Comparison of ENCODE assay signal across 28 cellular contexts in genomic region chr17:14873540-14873939, GRCh38.
"Had no signal": no experiment of that assay in that cellular context is flagged by ENCODE, and none has a peak within 500 bp of the region (broad histone marks: within the 10 kb centered on the region; RNA-seq: fewer than 3 reads in every experiment).

No MANE protein-coding gene starts in this region.

- ATAC-seq: naive thymus-derived CD8-positive, alpha-beta T cell; natural killer cell treated with Interleukin-12 subunit alpha and Interleukin-12 subunit beta and Interleukin-15 and Interleukin-18, amount 100 ng/mL, for 72 hours; pancreas; right cardiac atrium; right lobe of liver; stimulated activated effector memory CD8-positive, alpha-beta T cell treated with anti-CD3 and anti-CD28 coated beads, Interleukin-12 subunit alpha, Interleukin-12 subunit beta, amount 100 ng/mL, for 72 hours; stimulated activated naive B cell treated with anti-CD40 and anti-IgM and Interleukin-4, amounts not matched to agents 10 μg/mL and 1 μg/mL and 100 μg/mL, for 72 hours had no signal

- H3K27ac ChIP-seq: neutrophil, pancreas, prostate gland, right lobe of liver, sigmoid colon, stomach, thoracic aorta, thyroid gland, tibial nerve, upper lobe of left lung, vagina had no signal

- H3K27ac Mint-ChIP-seq: naive thymus-derived CD8-positive, alpha-beta T cell; natural killer cell treated with Interleukin-12 subunit alpha and Interleukin-12 subunit beta and Interleukin-15 and Interleukin-18, amount 100 ng/mL, for 72 hours; nephron progenitor cell; stimulated activated effector memory CD8-positive, alpha-beta T cell treated with anti-CD3 and anti-CD28 coated beads, Interleukin-12 subunit alpha, Interleukin-12 subunit beta, amount 100 ng/mL, for 72 hours; stimulated activated naive B cell treated with anti-CD40 and anti-IgM and Interleukin-4, amounts not matched to agents 10 μg/mL and 1 μg/mL and 100 μg/mL, for 72 hours; stimulated activated naive CD8-positive, alpha-beta T cell treated with anti-CD3 and anti-CD28 coated beads, Interleukin-15, Interleukin-2, amounts not matched to agents 100 ng/mL and 50 ng/mL, for 24 hours had no signal

- H3K9me3 Mint-ChIP-seq: natural killer cell treated with Interleukin-12 subunit alpha and Interleukin-12 subunit beta and Interleukin-15 and Interleukin-18, amount 100 ng/mL, for 72 hours; stimulated activated effector memory CD8-positive, alpha-beta T cell treated with anti-CD3 and anti-CD28 coated beads, Interleukin-12 subunit alpha, Interleukin-12 subunit beta, amount 100 ng/mL, for 72 hours; stimulated activated naive B cell treated with anti-CD40 and anti-IgM and Interleukin-4, amounts not matched to agents 10 μg/mL and 1 μg/mL and 100 μg/mL, for 72 hours; stimulated activated naive CD8-positive, alpha-beta T cell treated with anti-CD3 and anti-CD28 coated beads, Interleukin-15, Interleukin-2, amounts not matched to agents 100 ng/mL and 50 ng/mL, for 24 hours had no signal

- H3K36me3 Mint-ChIP-seq: naive thymus-derived CD8-positive, alpha-beta T cell; natural killer cell treated with Interleukin-12 subunit alpha and Interleukin-12 subunit beta and Interleukin-15 and Interleukin-18, amount 100 ng/mL, for 72 hours; stimulated activated effector memory CD8-positive, alpha-beta T cell treated with anti-CD3 and anti-CD28 coated beads, Interleukin-12 subunit alpha, Interleukin-12 subunit beta, amount 100 ng/mL, for 72 hours; stimulated activated naive B cell treated with anti-CD40 and anti-IgM and Interleukin-4, amounts not matched to agents 10 μg/mL and 1 μg/mL and 100 μg/mL, for 72 hours had no signal

- DNase-seq: naive thymus-derived CD8-positive, alpha-beta T cell; nephron progenitor cell; nucleus accumbens; pancreas; retina; right cardiac atrium; right lobe of liver; sigmoid colon; small intestine; stimulated activated CD4-positive, alpha-beta T cell treated with anti-CD3 and anti-CD28 coated beads, Interleukin-15, amount 100 ng/mL, for 24 hours; stimulated activated CD4-positive, alpha-beta T cell treated with anti-CD3 and anti-CD28 coated beads, Interleukin-2, amount 100 ng/mL, for 24 hours; stimulated activated CD4-positive, alpha-beta T cell treated with anti-CD3 and anti-CD28 coated beads, Interleukin-2, amount 100 ng/mL, for 48 hours; stimulated activated CD4-positive, alpha-beta T cell treated with anti-CD3 and anti-CD28 coated beads, Interleukin-4, amount 100 ng/mL, for 24 hours; stimulated activated naive B cell treated with anti-CD40 and anti-IgM and Interleukin-4, amounts not matched to agents 10 μg/mL and 1 μg/mL and 100 μg/mL, for 72 hours; stimulated activated naive CD4-positive, alpha-beta T cell treated with Interleukin-2 at 50 U/mL for 16 hours; stomach; thyroid gland; trophoblast cell; upper lobe of left lung had no signal

- H3K36me3 ChIP-seq: neutrophil, pancreas, prostate gland, right lobe of liver, sigmoid colon, stomach, thoracic aorta, thyroid gland, tibial nerve, upper lobe of left lung, vagina had no signal

- H3K9me3 ChIP-seq: neutrophil, pancreas, prostate gland, right lobe of liver, sigmoid colon, stomach, thoracic aorta, thyroid gland, tibial nerve, upper lobe of left lung, vagina had no signal

- H3K4me3 ChIP-seq: pancreas, prostate gland, right lobe of liver, sigmoid colon, stomach, thoracic aorta, thyroid gland, tibial nerve, upper lobe of left lung, vagina had no signal

- H3K27me3 ChIP-seq: neutrophil, pancreas, right lobe of liver, sigmoid colon, stomach, thyroid gland, tibial nerve, upper lobe of left lung, vagina had no signal

- H3K4me3 Mint-ChIP-seq: naive thymus-derived CD8-positive, alpha-beta T cell; natural killer cell treated with Interleukin-12 subunit alpha and Interleukin-12 subunit beta and Interleukin-15 and Interleukin-18, amount 100 ng/mL, for 72 hours; nephron progenitor cell; neural crest cell; stimulated activated effector memory CD8-positive, alpha-beta T cell treated with anti-CD3 and anti-CD28 coated beads, Interleukin-12 subunit alpha, Interleukin-12 subunit beta, amount 100 ng/mL, for 72 hours; stimulated activated naive B cell treated with anti-CD40 and anti-IgM and Interleukin-4, amounts not matched to agents 10 μg/mL and 1 μg/mL and 100 μg/mL, for 72 hours; stimulated activated naive CD8-positive, alpha-beta T cell treated with anti-CD3 and anti-CD28 coated beads, Interleukin-15, Interleukin-2, amounts not matched to agents 100 ng/mL and 50 ng/mL, for 24 hours had no signal

- H3K4me1 Mint-ChIP-seq: naive thymus-derived CD8-positive, alpha-beta T cell; nephron progenitor cell; stimulated activated effector memory CD8-positive, alpha-beta T cell treated with anti-CD3 and anti-CD28 coated beads, Interleukin-12 subunit alpha, Interleukin-12 subunit beta, amount 100 ng/mL, for 72 hours; stimulated activated naive B cell treated with anti-CD40 and anti-IgM and Interleukin-4, amounts not matched to agents 10 μg/mL and 1 μg/mL and 100 μg/mL, for 72 hours had no signal

- H3K4me1 ChIP-seq: prostate gland, sigmoid colon, stomach, thyroid gland, tibial nerve, upper lobe of left lung had no signal
